8 cellular contexts compared by ENCODE assay signal in genomic region chr1:10980094-10980577, GRCh38. TPM values are rescaled to one million over a fixed set of nuclear protein-coding genes. Genes with fewer than 3 reads are reported as not detected.
DNase-seq lines count a peak whose midpoint lies in the region; ATAC-seq and TF ChIP-seq lines count a peak whose summit lies in the region.

No MANE protein-coding gene starts in this region.

- H3K36me3 ChIP-seq in endocrine pancreas (ENCODE audit: control insufficient read depth, insufficient read depth, low read length) (no peaks in the 10 kb centered on the region), upper lobe of left lung (no peaks in the 10 kb centered on the region)

- H3K4me3 ChIP-seq in endocrine pancreas (ENCODE audit: control insufficient read depth, insufficient read depth, low read length) (no peak overlapping the region), lower leg skin (ENCODE audit: low read depth, poor library complexity, severe bottlenecking) (no peak overlapping the region), upper lobe of left lung (peak overlapping the region in 2 of 4 donors; percentile 14 to 31)

- TF ChIP-seq CTCF in lower leg skin (IDR thresholded peaks at IDR 0.05) (no peak), upper lobe of left lung (IDR thresholded peaks at IDR 0.05) (peak in 4 of 6 experiments; percentile 17 to 32 (median 30))

- H3K9ac ChIP-seq in endocrine pancreas (ENCODE audit: control insufficient read depth, insufficient read depth, low read length), result peak overlapping the region; percentile 7

- TF ChIP-seq EP300 in upper lobe of left lung (IDR thresholded peaks at IDR 0.05), result no peak

- H3K9me3 ChIP-seq in endocrine pancreas (ENCODE audit: control insufficient read depth, low read length) (no peaks in the 10 kb centered on the region), upper lobe of left lung (no peaks in the 10 kb centered on the region)

- DNase-seq in DMS 273 (lab: John Stamatoyannopoulos, UW; ENCODE audit: unreplicated experiment) (peak; percentile 65), DMS 273 treated with DMSO at 0.1 percent for 48 hours (lab: John Stamatoyannopoulos, UW) (no peak), lower leg skin (ENCODE audit: low spot score in 2 of 2) (peak; percentile 68 to 93), upper lobe of left lung (peak; percentile 89 to 90)

- H3K4me1 ChIP-seq in endocrine pancreas (ENCODE audit: control insufficient read depth, insufficient read depth, low read length) (no peaks in the 10 kb centered on the region), upper lobe of left lung (peaks cover 0 to 20% (median 15%) of the 10 kb centered on the region in 4 donors)

- 13 to 15% methylated on average over 9 to 15 of the region's 15 CpGs for WGBS in lower leg skin, 2 donors
- 34 to 44% methylated on average over 11 to 15 of the region's 15 CpGs for WGBS in upper lobe of left lung, 2 donors

- H3K27me3 ChIP-seq in endocrine pancreas (ENCODE audit: control insufficient read depth, insufficient read depth, low read length), result no peaks in the 10 kb centered on the region
- H3K27me3 ChIP-seq in upper lobe of left lung, result no peaks in the 10 kb centered on the region

- peak overlapping the region in 3 of 4 donors; percentile 23 to 52 (median 40) for H3K27ac ChIP-seq in upper lobe of left lung

- ATAC-seq in upper lobe of left lung (ENCODE audit: low FRiP score in 2 of 2), result peak; percentile 92 to 93
- no peak for ATAC-seq in HG03354 (IDR thresholded peaks at IDR 0.05; ENCODE audit: poor library complexity, severe bottlenecking, unreplicated experiment)
- ATAC-seq in GM21737 (IDR thresholded peaks at IDR 0.05; ENCODE audit: unreplicated experiment), result no peak
- no peak for ATAC-seq in GM19351 (IDR thresholded peaks at IDR 0.05; ENCODE audit: unreplicated experiment)

- intact Hi-C loops in lower leg skin (cut with DNase I; ENCODE audit: low total_unique reads), result no loop called here

- TF ChIP-seq POLR2A in lower leg skin (IDR thresholded peaks at IDR 0.05), result no peak
- no peak for TF ChIP-seq POLR2A in upper lobe of left lung (IDR thresholded peaks at IDR 0.05)

RNA-seq across cellular contexts. Expression of gene TARDBP, which starts 32.3 kb away (rescaled TPM):
- total RNA-seq in lower leg skin, result 100 to 1,000 TPM in 3 of 4 donors, 10 to 100 TPM in 1; 63.5 to 169 (median 125) TPM
- 100 to 1,000 TPM; 108 to 388 (median 138) TPM for total RNA-seq in upper lobe of left lung

Comparison
In these comparisons a context has a peak if more than half of its experiments do, and no peak if none do; other contexts are left out.
1. CTCF ChIP-seq: peak in upper lobe of left lung (4 of 6); none in lower leg skin (0 of 3).
2. ATAC-seq: peak in upper lobe of left lung (2 of 2); none in HG03354 (single experiment), GM21737 (single experiment) and GM19351 (single experiment).